ENCODE assay signal across 16 cellular contexts in genomic region chr3:99458013-99458412, GRCh38.
"Had no signal": no experiment of that assay in that cellular context is flagged by ENCODE, and none has a peak within 500 bp of the region (broad histone marks: within the 10 kb centered on the region; RNA-seq: fewer than 3 reads in every experiment).

No MANE protein-coding gene starts in this region.

- H3K9me3 ChIP-seq: esophagus muscularis mucosa, ovary, psoas muscle, uterus had no signal

- ATAC-seq: activated CD8-positive, alpha-beta memory T cell treated with anti-CD3 and anti-CD28 coated beads, Interleukin-2, amount 10 ng/mL, durations not matched to agents 7 days and 5 days; naive thymus-derived CD4-positive, alpha-beta T cell; psoas muscle; right cardiac atrium had no signal

- H3K4me2 ChIP-seq: hepatocyte had no signal

- H2AFZ ChIP-seq: hepatocyte had no signal

- H3K4me1 ChIP-seq: esophagus muscularis mucosa, psoas muscle, tibial nerve, uterus had no signal

- H3K4me3 ChIP-seq: esophagus muscularis mucosa, hepatocyte, ovary, psoas muscle, tibial nerve, uterus had no signal

- H3K79me2 ChIP-seq: hepatocyte had no signal

- DNase-seq: activated CD4-positive, alpha-beta memory T cell treated with anti-CD3 and anti-CD28 coated beads, Interleukin-2, amount 10 ng/mL, durations not matched to agents 7 days and 5 days; activated CD4-positive, alpha-beta T cell treated with anti-CD3 and anti-CD28 coated beads for 48 hours; activated CD4-positive, CD25-positive, alpha-beta regulatory T cell; activated CD8-positive, alpha-beta memory T cell treated with anti-CD3 and anti-CD28 coated beads, Interleukin-2, amount 10 ng/mL, durations not matched to agents 7 days and 5 days; cerebellar nuclear complex; effector CD8-positive, alpha-beta T cell; mesendoderm; naive thymus-derived CD4-positive, alpha-beta T cell; ovary; psoas muscle; right cardiac atrium; stimulated activated CD4-positive, alpha-beta T cell treated with anti-CD3 and anti-CD28 coated beads, Interleukin-2, amount 100 ng/mL, for 48 hours; uterus had no signal

- H3K36me3 ChIP-seq: esophagus muscularis mucosa, ovary, tibial nerve, uterus had no signal

- H3K27ac ChIP-seq: esophagus muscularis mucosa, hepatocyte, ovary, psoas muscle, tibial nerve, uterus had no signal

- H3K27me3 ChIP-seq: esophagus muscularis mucosa, hepatocyte, ovary, tibial nerve, uterus had no signal
